16 cellular contexts compared by ENCODE assay signal in genomic region chr17:36510636-36511035, GRCh38.
"Had no signal": no experiment of that assay in that cellular context is flagged by ENCODE, and none has a peak within 500 bp of the region (broad histone marks: within the 10 kb centered on the region; RNA-seq: fewer than 3 reads in every experiment).

No MANE protein-coding gene starts in this region.

- H3K4me3 Mint-ChIP-seq: activated CD8-positive, alpha-beta T cell treated with anti-CD3 and anti-CD28 coated beads for 36 hours; activated T-cell treated with anti-CD3 and anti-CD28 coated beads, Interleukin-2, amount 50 U/mL, for 72 hours; dendritic cell treated with granulocyte-macrophage colony-stimulating factor and Interleukin-4, amounts not matched to agents 40 ng/mL and 50 ng/mL, for 4 days; mesothelial cell of epicardium; natural killer cell treated with Interleukin-12 subunit alpha and Interleukin-12 subunit beta and Interleukin-15 and Interleukin-18, amount 100 ng/mL, for 72 hours had no signal

- H3K27me3 ChIP-seq: thyroid gland had no signal

- DNase-seq: activated CD4-positive, alpha-beta T cell treated with anti-CD3 and anti-CD28 coated beads for 4 hours; activated CD8-positive, alpha-beta T cell treated with anti-CD3 and anti-CD28 coated beads for 36 hours; activated effector memory CD4-positive, alpha-beta T cell treated with anti-CD3 and anti-CD28 coated beads, Interleukin-2, amount 50 U/mL, for 16 hours; activated naive CD4-positive, alpha-beta T cell treated with anti-CD3 and anti-CD28 coated beads, Interleukin-2, amount 50 U/mL, for 16 hours; activated T-cell treated with anti-CD3 and anti-CD28 coated beads, Interleukin-2, amount 50 U/mL, for 72 hours; effector memory CD4-positive, alpha-beta T cell; foreskin fibroblast; hypothalamus; nucleus accumbens; stimulated activated naive CD4-positive, alpha-beta T cell treated with Interleukin-2 at 50 U/mL for 16 hours; T-helper 2 cell; thyroid gland had no signal

- H3K27ac Mint-ChIP-seq: activated CD8-positive, alpha-beta T cell treated with anti-CD3 and anti-CD28 coated beads for 36 hours; activated T-cell treated with anti-CD3 and anti-CD28 coated beads, Interleukin-2, amount 50 U/mL, for 72 hours; dendritic cell treated with granulocyte-macrophage colony-stimulating factor and Interleukin-4, amounts not matched to agents 40 ng/mL and 50 ng/mL, for 4 days; mesothelial cell of epicardium; natural killer cell treated with Interleukin-12 subunit alpha and Interleukin-12 subunit beta and Interleukin-15 and Interleukin-18, amount 100 ng/mL, for 72 hours had no signal

- H3K4me1 Mint-ChIP-seq: mesothelial cell of epicardium had no signal

- H3K27me3 Mint-ChIP-seq: activated CD8-positive, alpha-beta T cell treated with anti-CD3 and anti-CD28 coated beads for 36 hours; dendritic cell treated with granulocyte-macrophage colony-stimulating factor and Interleukin-4, amounts not matched to agents 40 ng/mL and 50 ng/mL, for 4 days; natural killer cell treated with Interleukin-12 subunit alpha and Interleukin-12 subunit beta and Interleukin-15 and Interleukin-18, amount 100 ng/mL, for 72 hours had no signal

- H3K4me1 ChIP-seq: thyroid gland had no signal

- H3K9me3 Mint-ChIP-seq: activated CD8-positive, alpha-beta T cell treated with anti-CD3 and anti-CD28 coated beads for 36 hours; activated T-cell treated with anti-CD3 and anti-CD28 coated beads, Interleukin-2, amount 50 U/mL, for 72 hours; dendritic cell treated with granulocyte-macrophage colony-stimulating factor and Interleukin-4, amounts not matched to agents 40 ng/mL and 50 ng/mL, for 4 days; mesothelial cell of epicardium; natural killer cell treated with Interleukin-12 subunit alpha and Interleukin-12 subunit beta and Interleukin-15 and Interleukin-18, amount 100 ng/mL, for 72 hours had no signal

- H3K4me3 ChIP-seq: lung, thyroid gland had no signal

- ATAC-seq: activated CD8-positive, alpha-beta T cell treated with anti-CD3 and anti-CD28 coated beads for 36 hours; activated T-cell treated with anti-CD3 and anti-CD28 coated beads, Interleukin-2, amount 50 U/mL, for 72 hours; natural killer cell treated with Interleukin-12 subunit alpha and Interleukin-12 subunit beta and Interleukin-15 and Interleukin-18, amount 100 ng/mL, for 72 hours had no signal

- H3K27ac ChIP-seq: thyroid gland had no signal

- H3K9me3 ChIP-seq: thyroid gland had no signal
